Comparison of ENCODE assay signal across 2 cellular contexts in the genomic region with DNA sequence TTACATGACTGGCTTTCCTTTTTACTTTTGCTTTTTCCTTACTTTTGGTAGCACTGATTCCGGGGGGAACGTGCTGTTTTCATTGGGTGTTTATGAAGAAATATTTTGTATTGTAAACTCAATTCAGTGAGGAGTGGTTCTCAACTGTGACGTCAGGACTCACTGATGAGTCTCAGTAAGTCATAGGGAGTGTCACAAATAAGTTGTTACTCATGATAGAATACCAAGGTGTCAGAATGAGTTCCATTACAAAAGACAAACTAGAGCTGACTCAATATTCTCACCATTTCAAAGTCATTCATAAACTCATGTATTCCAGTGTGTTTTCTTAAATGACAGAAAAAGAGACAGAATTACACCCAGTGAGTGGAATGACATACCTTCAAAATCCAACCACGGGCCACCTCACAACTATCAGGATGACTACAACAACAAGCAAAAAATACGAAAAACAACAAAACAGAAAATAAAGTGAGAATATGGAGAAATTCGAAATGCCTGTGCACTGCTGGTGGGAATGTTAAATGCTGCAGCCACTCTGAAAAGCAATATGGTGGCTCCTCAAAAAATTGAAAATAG.
A peak's percentile ranks its signal among the peaks of the same experiment; 100 is the strongest.
TF ChIP-seq lines count a peak whose summit lies in the region.

No MANE protein-coding gene starts in this region.

TF ChIP-seq in IMR-90, 13 proteins besides CTCF, POLR2A, EP300 and RAD21:
- TF ChIP-seq SMC3 (IDR thresholded peaks at IDR 0.05; ENCODE audit: low read depth, low read length) (no peak), FOS (IDR thresholded peaks at IDR 0.05; ENCODE audit: low read depth, low read length) (no peak), MAZ (IDR thresholded peaks at IDR 0.05; ENCODE audit: borderline replicate concordance, low read depth, low read length) (no peak), RFX5 (IDR thresholded peaks at IDR 0.05; ENCODE audit: low read depth, low read length) (no peak), CHD1 (IDR thresholded peaks at IDR 0.05; ENCODE audit: low read depth, low read length) (no peak), MXI1 (IDR thresholded peaks at IDR 0.05; ENCODE audit: borderline replicate concordance, low read depth, low read length) (no peak), CEBPB (IDR thresholded peaks at IDR 0.05; ENCODE audit: low read depth, low read length) (no peak), NFE2L2 (IDR thresholded peaks at IDR 0.05; ENCODE audit: low read depth, low read length) (no peak), MAFK (IDR thresholded peaks at IDR 0.05; ENCODE audit: low read depth, low read length) (no peak), RCOR1 (IDR thresholded peaks at IDR 0.05; ENCODE audit: insufficient replicate concordance, low read length) (no peak), BHLHE40 (IDR thresholded peaks at IDR 0.05; ENCODE audit: low read depth, low read length) (no peak)
- TF ChIP-seq, protein P1, sequence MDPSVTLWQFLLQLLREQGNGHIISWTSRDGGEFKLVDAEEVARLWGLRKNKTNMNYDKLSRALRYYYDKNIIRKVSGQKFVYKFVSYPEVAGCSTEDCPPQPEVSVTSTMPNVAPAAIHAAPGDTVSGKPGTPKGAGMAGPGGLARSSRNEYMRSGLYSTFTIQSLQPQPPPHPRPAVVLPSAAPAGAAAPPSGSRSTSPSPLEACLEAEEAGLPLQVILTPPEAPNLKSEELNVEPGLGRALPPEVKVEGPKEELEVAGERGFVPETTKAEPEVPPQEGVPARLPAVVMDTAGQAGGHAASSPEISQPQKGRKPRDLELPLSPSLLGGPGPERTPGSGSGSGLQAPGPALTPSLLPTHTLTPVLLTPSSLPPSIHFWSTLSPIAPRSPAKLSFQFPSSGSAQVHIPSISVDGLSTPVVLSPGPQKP (IDR thresholded peaks at IDR 0.05; ENCODE audit: borderline replicate concordance, low read depth, low read length), result no peak
- TF ChIP-seq, protein P2, sequence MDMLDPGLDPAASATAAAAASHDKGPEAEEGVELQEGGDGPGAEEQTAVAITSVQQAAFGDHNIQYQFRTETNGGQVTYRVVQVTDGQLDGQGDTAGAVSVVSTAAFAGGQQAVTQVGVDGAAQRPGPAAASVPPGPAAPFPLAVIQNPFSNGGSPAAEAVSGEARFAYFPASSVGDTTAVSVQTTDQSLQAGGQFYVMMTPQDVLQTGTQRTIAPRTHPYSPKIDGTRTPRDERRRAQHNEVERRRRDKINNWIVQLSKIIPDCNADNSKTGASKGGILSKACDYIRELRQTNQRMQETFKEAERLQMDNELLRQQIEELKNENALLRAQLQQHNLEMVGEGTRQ (IDR thresholded peaks at IDR 0.05; ENCODE audit: low read depth, low read length), result no peak

TF ChIP-seq in GM12878, 131 proteins besides CTCF, POLR2A, EP300 and RAD21:
- TF ChIP-seq, protein P3, sequence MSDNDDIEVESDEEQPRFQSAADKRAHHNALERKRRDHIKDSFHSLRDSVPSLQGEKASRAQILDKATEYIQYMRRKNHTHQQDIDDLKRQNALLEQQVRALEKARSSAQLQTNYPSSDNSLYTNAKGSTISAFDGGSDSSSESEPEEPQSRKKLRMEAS (IDR thresholded peaks at IDR 0.05; ENCODE audit: low read depth, low read length), result no peak
- no peak for TF ChIP-seq ZNF622 (IDR thresholded peaks at IDR 0.05)
- TF ChIP-seq SMARCA5 (IDR thresholded peaks at IDR 0.05), result no peak
- no peak for TF ChIP-seq YBX1 (IDR thresholded peaks at IDR 0.05)
- TF ChIP-seq BCL11A (IDR thresholded peaks at IDR 0.05; ENCODE audit: low read depth, low read length), result no peak
- no peak for TF ChIP-seq POLR2AphosphoS5 (IDR thresholded peaks at IDR 0.05; ENCODE audit: low read length)
- TF ChIP-seq ASH2L (IDR thresholded peaks at IDR 0.05; ENCODE audit: borderline replicate concordance, low read depth), result no peak
- no peak for TF ChIP-seq SRF (IDR thresholded peaks at IDR 0.05; ENCODE audit: low read depth in 2 of 2, low read length in 2 of 2)
- no peak for TF ChIP-seq IRF4 (IDR thresholded peaks at IDR 0.05; ENCODE audit: low read depth, low read length)
- TF ChIP-seq JUNB (IDR thresholded peaks at IDR 0.05), result peak; percentile 20; the same call in 1 of the 2 replicates
- no peak for TF ChIP-seq MEF2B (IDR thresholded peaks at IDR 0.05; ENCODE audit: partially characterized antibody, poor library complexity, severe bottlenecking)
- TF ChIP-seq CREB1 (IDR thresholded peaks at IDR 0.05; ENCODE audit: low read depth), result peak; percentile 28; the same call in 1 of the 2 replicates
